23 cellular contexts compared by ENCODE assay signal in the genomic region with DNA sequence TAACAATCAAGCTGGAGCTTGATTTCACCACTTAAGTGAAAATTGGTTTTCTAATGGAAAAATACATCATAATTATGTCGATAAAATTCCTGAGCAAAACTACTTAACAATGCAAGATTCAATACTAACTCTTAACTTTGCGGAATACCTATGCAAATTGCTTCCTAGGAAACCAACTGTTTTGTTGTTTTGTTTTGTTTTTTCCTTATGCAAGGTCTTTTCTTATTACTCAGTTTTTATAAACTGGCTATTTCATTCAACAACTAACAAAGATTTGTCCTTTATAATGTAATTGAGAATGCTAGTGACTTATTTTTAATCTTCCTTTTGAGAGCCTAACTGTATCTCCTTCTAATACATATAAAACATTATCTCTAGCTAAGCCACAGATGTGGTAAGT.
"Had no signal": no experiment of that assay in that cellular context is flagged by ENCODE, and none has a peak within 500 bp of the region (broad histone marks: within the 10 kb centered on the region; RNA-seq: fewer than 3 reads in every experiment).

No MANE protein-coding gene starts in this region.

- H3K4me3 Mint-ChIP-seq: endodermal cell, natural killer cell, neural crest cell had no signal

- DNase-seq: effector CD4-positive, alpha-beta T cell; endodermal cell; erythroblast; foreskin keratinocyte; head of caudate nucleus; hippocampal formation; islet precursor cell; mammary epithelial cell; mucosa of descending colon; natural killer cell; nucleus accumbens; ovary; small intestine; stimulated activated CD4-positive, alpha-beta T cell treated with anti-CD3 and anti-CD28 coated beads, Interleukin-12 subunit alpha, Interleukin-12 subunit beta, amount 100 ng/mL, for 4 hours; stimulated activated naive CD4-positive, alpha-beta T cell; stomach; substantia nigra; transverse colon had no signal

- H3K4me1 ChIP-seq: foreskin keratinocyte, right atrium auricular region, stomach, transverse colon had no signal

- H3K27ac Mint-ChIP-seq: endodermal cell, natural killer cell had no signal

- H3K27ac ChIP-seq: coronary artery, foreskin keratinocyte, ovary, right atrium auricular region, stomach, thoracic aorta, transverse colon had no signal

- H3K4me1 Mint-ChIP-seq: natural killer cell had no signal

- H3K9me3 ChIP-seq: mucosa of descending colon, ovary, right atrium auricular region, stomach, thoracic aorta, transverse colon had no signal

- ATAC-seq: foreskin keratinocyte, left lobe of liver, mucosa of descending colon, natural killer cell had no signal

- H3K9me3 Mint-ChIP-seq: endodermal cell, neural crest cell had no signal

- H3K36me3 Mint-ChIP-seq: natural killer cell had no signal

- H3K4me3 ChIP-seq: coronary artery, mucosa of descending colon, ovary, right atrium auricular region, stomach, thoracic aorta, transverse colon had no signal

- H3K27me3 ChIP-seq: foreskin keratinocyte, ovary, right atrium auricular region, stomach, transverse colon had no signal

- H3K36me3 ChIP-seq: ovary, right atrium auricular region, stomach, thoracic aorta, transverse colon had no signal
